ENCODE assay signal across 8 cellular contexts in the genomic region with DNA sequence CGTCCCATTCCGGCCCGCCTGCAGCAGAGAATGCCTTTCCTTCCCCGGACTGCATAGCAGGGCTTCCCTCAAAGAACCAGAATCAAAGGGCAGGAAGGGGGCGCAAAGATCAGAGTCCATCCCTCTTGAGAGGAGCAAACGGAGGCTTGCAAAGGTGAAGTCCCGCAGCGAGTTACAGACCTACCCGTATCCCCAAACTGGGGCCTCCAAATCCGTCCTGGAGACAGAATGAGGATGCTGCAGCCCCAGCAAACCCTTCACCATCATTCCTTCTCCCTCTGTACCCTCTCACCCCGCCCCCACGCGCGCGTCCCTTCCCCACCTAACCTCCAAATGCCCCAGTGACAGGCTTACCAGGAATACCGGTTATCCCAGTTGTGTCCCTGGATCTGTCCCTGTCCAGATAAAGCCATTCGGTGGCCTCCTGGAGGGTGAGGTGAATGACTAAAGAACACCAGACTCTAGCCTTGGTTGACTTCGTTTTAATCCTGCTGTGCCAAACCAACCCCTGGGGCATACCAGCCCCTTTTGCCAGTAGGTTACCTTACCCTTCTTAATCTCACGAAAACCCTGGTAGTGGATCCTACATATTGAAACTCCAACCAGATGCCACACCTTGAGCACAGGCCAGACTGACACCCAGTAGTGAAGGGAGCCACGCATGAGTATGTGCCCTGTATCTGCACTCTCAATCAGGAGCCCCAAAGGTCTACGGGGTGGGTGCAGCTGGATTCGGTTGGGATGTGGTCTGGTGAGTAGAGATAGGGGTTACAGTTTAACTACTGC. TPM values are rescaled to one million over a fixed set of nuclear protein-coding genes. Genes with fewer than 3 reads are reported as not detected.
DNase-seq lines count a peak whose midpoint lies in the region; ATAC-seq and FAIRE-seq lines count a peak whose summit lies in the region.

No MANE protein-coding gene starts in this region.

- ATAC-seq in activated naive CD8-positive, alpha-beta T cell treated with anti-CD3 and anti-CD28 coated beads, Interleukin-2, amount 50 U/mL, for 24 hours = peak; percentile 18
- ATAC-seq in GM19452 (IDR thresholded peaks at IDR 0.05; ENCODE audit: unreplicated experiment) = no peak

- WGBS in small intestine, 3 donors = 5 to 22% (median 17%) methylated on average over 21 to 22 of the region's 22 CpGs

- H3K4me3 Mint-ChIP-seq in activated naive CD8-positive, alpha-beta T cell treated with anti-CD3 and anti-CD28 coated beads, Interleukin-2, amount 50 U/mL, for 24 hours = peak overlapping the region; percentile 62

- H3K9me3 Mint-ChIP-seq in activated naive CD8-positive, alpha-beta T cell treated with anti-CD3 and anti-CD28 coated beads, Interleukin-2, amount 50 U/mL, for 24 hours = no peaks in the 10 kb centered on the region

- H3K27ac ChIP-seq in HUES48 (ENCODE audit: low read depth, low read length) (no peak overlapping the region), small intestine (ENCODE audit: low read depth in 1 of 2, low read length in 1 of 2) (peak overlapping the region; percentile 76 to 81)

- peak overlapping the region; percentile 76 for H3K4me3 ChIP-seq in HUES48 (ENCODE audit: low read depth, low read length)
- peak overlapping the region; percentile 50 for H3K4me3 ChIP-seq in iPS-11a (ENCODE audit: low read depth, low read length)
- peak overlapping the region; percentile 27 to 59 for H3K4me3 ChIP-seq in small intestine (ENCODE audit: low read depth in 1 of 2, low read length in 2 of 2)

- peaks cover 35% of the 10 kb centered on the region for H3K27me3 Mint-ChIP-seq in activated naive CD8-positive, alpha-beta T cell treated with anti-CD3 and anti-CD28 coated beads, Interleukin-2, amount 50 U/mL, for 24 hours

- no peak overlapping the region for H3K9ac ChIP-seq in HUES48 (ENCODE audit: low read depth, low read length)

- peaks cover 14% of the 10 kb centered on the region for H3K4me1 ChIP-seq in HUES48 (ENCODE audit: control insufficient read depth, insufficient read depth, low read length)
- H3K4me1 ChIP-seq in small intestine (ENCODE audit: control insufficient read depth in 2 of 2, insufficient read depth in 1 of 2, low read depth in 1 of 2, low read length in 1 of 2) = peaks cover 2 to 11% of the 10 kb centered on the region in 2 donors

- peaks cover 22% of the 10 kb centered on the region for H3K4me1 Mint-ChIP-seq in activated naive CD8-positive, alpha-beta T cell treated with anti-CD3 and anti-CD28 coated beads, Interleukin-2, amount 50 U/mL, for 24 hours

- H3K36me3 ChIP-seq in HUES48 (ENCODE audit: control insufficient read depth, insufficient read depth, low read length) (no peaks in the 10 kb centered on the region), small intestine (ENCODE audit: control insufficient read depth in 2 of 2, insufficient read depth in 2 of 2, low read length in 2 of 2) (peaks cover 0 to 2% of the 10 kb centered on the region in 2 donors)

- no peak for FAIRE-seq in small intestine (lab: Jason Lieb, UNC)

- no peak overlapping the region for H3K27ac Mint-ChIP-seq in activated naive CD8-positive, alpha-beta T cell treated with anti-CD3 and anti-CD28 coated beads, Interleukin-2, amount 50 U/mL, for 24 hours

- H3K9me3 ChIP-seq in HUES48 (ENCODE audit: control insufficient read depth, insufficient read depth, low read length) = no peaks in the 10 kb centered on the region
- H3K9me3 ChIP-seq in small intestine (ENCODE audit: control insufficient read depth, low read depth) = no peaks in the 10 kb centered on the region

- H3K27me3 ChIP-seq in HUES48 (ENCODE audit: control insufficient read depth, insufficient read depth, low read length) (peaks cover 94% of the 10 kb centered on the region), small intestine (ENCODE audit: control insufficient read depth in 2 of 2, insufficient read depth in 2 of 2, low read length in 2 of 2) (peaks cover 0 to 1% of the 10 kb centered on the region in 2 donors)

- DNase-seq in Daoy (ENCODE audit: low read depth) = peak; percentile 7
- DNase-seq in activated naive CD8-positive, alpha-beta T cell treated with anti-CD3 and anti-CD28 coated beads, Interleukin-2, amount 50 U/mL, for 24 hours = peak; percentile 3
- DNase-seq in small intestine = peak; percentile 66
- no peak for DNase-seq in activated gamma-delta T cell treated with Interleukin-2 at 50 U/mL for 16 hours
- DNase-seq in Kasumi-1 (lab: John Stamatoyannopoulos, UW) = no peak

- no peaks in the 10 kb centered on the region for H3K36me3 Mint-ChIP-seq in activated naive CD8-positive, alpha-beta T cell treated with anti-CD3 and anti-CD28 coated beads, Interleukin-2, amount 50 U/mL, for 24 hours (ENCODE audit: low read depth)

RNA-seq across cellular contexts. Expression of a gene that starts 1.0 kb away (rescaled TPM):
- 2.3 and 5.6 TPM in 2 replicates for total RNA-seq in Daoy (2014; rRNA removed; shearing (Covaris generic))
- polyA plus RNA-seq in small intestine = 100 to 1,000 TPM in 1 of 3 donors, 10 to 100 TPM in 2; 72.6 to 212 (median 97.3) TPM

Comparison
In these comparisons a context has a peak if more than half of its experiments do, and no peak if none do; other contexts are left out.
1. DNase-seq: peak in Daoy (single experiment), activated naive CD8-positive, alpha-beta T cell treated with anti-CD3 and anti-CD28 coated beads, Interleukin-2, amount 50 U/mL, for 24 hours (single experiment) and small intestine (single experiment); none in activated gamma-delta T cell treated with Interleukin-2 at 50 U/mL for 16 hours (single experiment) and Kasumi-1 (0 of 2).
2. Peak in every context shown above with its lines, with median percentiles within 50 percentile points of each other: H3K4me3 ChIP-seq.